In the genomic region with DNA sequence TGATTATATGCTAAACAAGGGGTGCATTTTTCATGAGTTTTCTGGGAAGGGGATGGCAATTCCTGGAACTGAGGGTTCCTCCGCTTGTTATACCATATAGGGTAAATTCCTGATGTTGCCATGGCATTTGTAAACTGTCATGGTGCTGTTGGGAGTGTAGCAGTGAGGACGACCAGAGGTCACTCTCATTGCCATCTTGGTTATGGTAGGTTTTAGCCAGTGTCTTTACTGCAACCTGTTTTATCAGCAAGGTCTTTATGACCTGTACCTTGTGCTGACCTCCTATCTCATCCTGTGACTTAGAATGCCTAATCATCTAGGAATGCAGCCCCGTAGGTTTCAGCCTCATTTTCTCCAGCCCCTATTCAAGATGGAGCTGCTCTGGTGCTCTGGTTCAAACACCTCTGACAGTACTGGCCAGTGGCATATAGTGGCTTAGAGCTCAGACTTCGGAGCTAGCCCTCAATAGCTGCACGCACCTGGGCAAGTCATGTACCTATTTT, we compare ENCODE assay signal across 1 cellular context.
TF ChIP-seq lines count a peak whose summit lies in the region.
"Not testable (repeated sequence)": the region's sequence is repeated elsewhere in the genome, so short reads cannot be mapped to it uniquely, and the experiment has no call there.

No MANE protein-coding gene starts in this region.

TF ChIP-seq in K562, 482 proteins besides CTCF, POLR2A, EP300 and RAD21 (continues in another document):
- TF ChIP-seq NFE2L1 (tag; IDR thresholded peaks at IDR 0.05; ENCODE audit: borderline replicate concordance, low read depth) (peak; percentile 41), DMBX1 (CRISPR knock-in tag; IDR thresholded peaks at IDR 0.05; ENCODE audit: borderline replicate concordance) (peak; percentile 86), ELF4 (CRISPR knock-in tag; IDR thresholded peaks at IDR 0.05) (0 out of 2 replicates have a peak, but pooled peaks have one; percentile 40), KLF6 (CRISPR knock-in tag; IDR thresholded peaks at IDR 0.05; ENCODE audit: borderline replicate concordance) (peak; percentile 85; the same call in 1 of the 2 replicates), NR4A1 (CRISPR knock-in tag; IDR thresholded peaks at IDR 0.05) (peak; percentile 92), NR4A1 (tag; IDR thresholded peaks at IDR 0.05) (peak; percentile 98), ZNF584 (CRISPR knock-in tag; IDR thresholded peaks at IDR 0.05; ENCODE audit: low read depth) (peak; percentile 85), ZNF766 (CRISPR knock-in tag; conservative IDR thresholded peaks at IDR 0.05) (peak; percentile 93), E2F3 (CRISPR knock-in tag; IDR thresholded peaks at IDR 0.05) (peak; percentile 95), DIDO1 (tag; IDR thresholded peaks at IDR 0.05; ENCODE audit: low read depth) (peak; percentile 73; the same call in 1 of the 2 replicates), SMAD4 (CRISPR knock-in tag; conservative IDR thresholded peaks at IDR 0.05) (peak; percentile 91), DDX20 (tag; IDR thresholded peaks at IDR 0.05; ENCODE audit: low read depth) (peak; percentile 85), ERF (CRISPR knock-in tag; IDR thresholded peaks at IDR 0.05) (0 out of 2 replicates have a peak, but pooled peaks have one; percentile 24), ZBTB26 (CRISPR knock-in tag; IDR thresholded peaks at IDR 0.05) (peak; percentile 14; the same call in 1 of the 2 replicates), ZNF134 (CRISPR knock-in tag; conservative IDR thresholded peaks at IDR 0.05) (peak; percentile 42; the same call in 1 of the 2 replicates), PBX2 (tag; conservative IDR thresholded peaks at IDR 0.05; ENCODE audit: low read depth) (0 out of 2 replicates have a peak, but pooled peaks have one; percentile 42), ZBTB17 (CRISPR knock-in tag; IDR thresholded peaks at IDR 0.05) (0 out of 2 replicates have a peak, but pooled peaks have one; percentile 50), BACH1 (tag; IDR thresholded peaks at IDR 0.05) (peak; percentile 91), HBP1 (CRISPR knock-in tag; IDR thresholded peaks at IDR 0.05) (peak; percentile 85; the same call in 1 of the 2 replicates), TEAD2 (tag; IDR thresholded peaks at IDR 0.05) (peak; percentile 84), ZBTB9 (CRISPR knock-in tag; IDR thresholded peaks at IDR 0.05) (peak; percentile 84; the same call in 1 of the 2 replicates), ZNF197 (CRISPR knock-in tag; IDR thresholded peaks at IDR 0.05; ENCODE audit: low read depth) (peak; percentile 95), ESRRA (IDR thresholded peaks at IDR 0.05; ENCODE audit: borderline replicate concordance, low read depth) (peak; percentile 93), PTRF (tag; IDR thresholded peaks at IDR 0.05) (peak; percentile 91), ID3 (tag; IDR thresholded peaks at IDR 0.05) (peak; percentile 91), STAT5A (IDR thresholded peaks at IDR 0.05; ENCODE audit: borderline replicate concordance, low read length) (peak; percentile 59), ZNF589 (CRISPR knock-in tag; IDR thresholded peaks at IDR 0.05; ENCODE audit: low read depth) (peak; percentile 85), HDAC8 (tag; IDR thresholded peaks at IDR 0.05) (peak; percentile 96), ZNF165 (CRISPR knock-in tag; IDR thresholded peaks at IDR 0.05; ENCODE audit: borderline replicate concordance) (peak; percentile 77; the same call in 1 of the 2 replicates), NR2C2 (tag; IDR thresholded peaks at IDR 0.05) (peak; percentile 83), ZNF239 (CRISPR knock-in tag; IDR thresholded peaks at IDR 0.05) (peak; percentile 76), ZNF668 (CRISPR knock-in tag; IDR thresholded peaks at IDR 0.05) (0 out of 2 replicates have a peak, but pooled peaks have one; percentile 36), ETV1 (tag; conservative IDR thresholded peaks at IDR 0.05; ENCODE audit: low read depth) (peak; percentile 52), TEAD1 (CRISPR knock-in tag; IDR thresholded peaks at IDR 0.05) (peak in 1 of 2 experiments; percentile 63; a peak in 2 of 4 replicates), FOXJ2 (tag; IDR thresholded peaks at IDR 0.05) (peak; percentile 89)
- TF ChIP-seq, protein P1, sequence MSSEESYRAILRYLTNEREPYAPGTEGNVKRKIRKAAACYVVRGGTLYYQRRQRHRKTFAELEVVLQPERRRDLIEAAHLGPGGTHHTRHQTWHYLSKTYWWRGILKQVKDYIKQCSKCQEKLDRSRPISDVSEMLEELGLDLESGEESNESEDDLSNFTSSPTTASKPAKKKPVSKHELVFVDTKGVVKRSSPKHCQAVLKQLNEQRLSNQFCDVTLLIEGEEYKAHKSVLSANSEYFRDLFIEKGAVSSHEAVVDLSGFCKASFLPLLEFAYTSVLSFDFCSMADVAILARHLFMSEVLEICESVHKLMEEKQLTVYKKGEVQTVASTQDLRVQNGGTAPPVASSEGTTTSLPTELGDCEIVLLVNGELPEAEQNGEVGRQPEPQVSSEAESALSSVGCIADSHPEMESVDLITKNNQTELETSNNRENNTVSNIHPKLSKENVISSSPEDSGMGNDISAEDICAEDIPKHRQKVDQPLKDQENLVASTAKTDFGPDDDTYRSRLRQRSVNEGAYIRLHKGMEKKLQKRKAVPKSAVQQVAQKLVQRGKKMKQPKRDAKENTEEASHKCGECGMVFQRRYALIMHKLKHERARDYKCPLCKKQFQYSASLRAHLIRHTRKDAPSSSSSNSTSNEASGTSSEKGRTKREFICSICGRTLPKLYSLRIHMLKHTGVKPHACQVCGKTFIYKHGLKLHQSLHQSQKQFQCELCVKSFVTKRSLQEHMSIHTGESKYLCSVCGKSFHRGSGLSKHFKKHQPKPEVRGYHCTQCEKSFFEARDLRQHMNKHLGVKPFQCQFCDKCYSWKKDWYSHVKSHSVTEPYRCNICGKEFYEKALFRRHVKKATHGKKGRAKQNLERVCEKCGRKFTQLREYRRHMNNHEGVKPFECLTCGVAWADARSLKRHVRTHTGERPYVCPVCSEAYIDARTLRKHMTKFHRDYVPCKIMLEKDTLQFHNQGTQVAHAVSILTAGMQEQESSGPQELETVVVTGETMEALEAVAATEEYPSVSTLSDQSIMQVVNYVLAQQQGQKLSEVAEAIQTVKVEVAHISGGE (CRISPR knock-in tag; IDR thresholded peaks at IDR 0.05) = peak in 1 of 3 experiments; percentile 71; a peak in 2 of 6 replicates
- TF ChIP-seq, protein P2, sequence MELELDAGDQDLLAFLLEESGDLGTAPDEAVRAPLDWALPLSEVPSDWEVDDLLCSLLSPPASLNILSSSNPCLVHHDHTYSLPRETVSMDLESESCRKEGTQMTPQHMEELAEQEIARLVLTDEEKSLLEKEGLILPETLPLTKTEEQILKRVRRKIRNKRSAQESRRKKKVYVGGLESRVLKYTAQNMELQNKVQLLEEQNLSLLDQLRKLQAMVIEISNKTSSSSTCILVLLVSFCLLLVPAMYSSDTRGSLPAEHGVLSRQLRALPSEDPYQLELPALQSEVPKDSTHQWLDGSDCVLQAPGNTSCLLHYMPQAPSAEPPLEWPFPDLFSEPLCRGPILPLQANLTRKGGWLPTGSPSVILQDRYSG (tag; conservative IDR thresholded peaks at IDR 0.05; ENCODE audit: low read depth) = peak; percentile 98
- TF ChIP-seq, protein P3, sequence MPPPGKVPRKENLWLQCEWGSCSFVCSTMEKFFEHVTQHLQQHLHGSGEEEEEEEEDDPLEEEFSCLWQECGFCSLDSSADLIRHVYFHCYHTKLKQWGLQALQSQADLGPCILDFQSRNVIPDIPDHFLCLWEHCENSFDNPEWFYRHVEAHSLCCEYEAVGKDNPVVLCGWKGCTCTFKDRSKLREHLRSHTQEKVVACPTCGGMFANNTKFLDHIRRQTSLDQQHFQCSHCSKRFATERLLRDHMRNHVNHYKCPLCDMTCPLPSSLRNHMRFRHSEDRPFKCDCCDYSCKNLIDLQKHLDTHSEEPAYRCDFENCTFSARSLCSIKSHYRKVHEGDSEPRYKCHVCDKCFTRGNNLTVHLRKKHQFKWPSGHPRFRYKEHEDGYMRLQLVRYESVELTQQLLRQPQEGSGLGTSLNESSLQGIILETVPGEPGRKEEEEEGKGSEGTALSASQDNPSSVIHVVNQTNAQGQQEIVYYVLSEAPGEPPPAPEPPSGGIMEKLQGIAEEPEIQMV (tag; conservative IDR thresholded peaks at IDR 0.05; ENCODE audit: low read depth) = peak; percentile 73; the same call in 1 of the 2 replicates
- TF ChIP-seq PBX2 (CRISPR knock-in tag; IDR thresholded peaks at IDR 0.05; ENCODE audit: low read depth); ID3 (CRISPR knock-in tag; IDR thresholded peaks at IDR 0.05); NR2C2 (CRISPR knock-in tag; IDR thresholded peaks at IDR 0.05): not testable (repeated sequence)
- TF ChIP-seq, protein P4, sequence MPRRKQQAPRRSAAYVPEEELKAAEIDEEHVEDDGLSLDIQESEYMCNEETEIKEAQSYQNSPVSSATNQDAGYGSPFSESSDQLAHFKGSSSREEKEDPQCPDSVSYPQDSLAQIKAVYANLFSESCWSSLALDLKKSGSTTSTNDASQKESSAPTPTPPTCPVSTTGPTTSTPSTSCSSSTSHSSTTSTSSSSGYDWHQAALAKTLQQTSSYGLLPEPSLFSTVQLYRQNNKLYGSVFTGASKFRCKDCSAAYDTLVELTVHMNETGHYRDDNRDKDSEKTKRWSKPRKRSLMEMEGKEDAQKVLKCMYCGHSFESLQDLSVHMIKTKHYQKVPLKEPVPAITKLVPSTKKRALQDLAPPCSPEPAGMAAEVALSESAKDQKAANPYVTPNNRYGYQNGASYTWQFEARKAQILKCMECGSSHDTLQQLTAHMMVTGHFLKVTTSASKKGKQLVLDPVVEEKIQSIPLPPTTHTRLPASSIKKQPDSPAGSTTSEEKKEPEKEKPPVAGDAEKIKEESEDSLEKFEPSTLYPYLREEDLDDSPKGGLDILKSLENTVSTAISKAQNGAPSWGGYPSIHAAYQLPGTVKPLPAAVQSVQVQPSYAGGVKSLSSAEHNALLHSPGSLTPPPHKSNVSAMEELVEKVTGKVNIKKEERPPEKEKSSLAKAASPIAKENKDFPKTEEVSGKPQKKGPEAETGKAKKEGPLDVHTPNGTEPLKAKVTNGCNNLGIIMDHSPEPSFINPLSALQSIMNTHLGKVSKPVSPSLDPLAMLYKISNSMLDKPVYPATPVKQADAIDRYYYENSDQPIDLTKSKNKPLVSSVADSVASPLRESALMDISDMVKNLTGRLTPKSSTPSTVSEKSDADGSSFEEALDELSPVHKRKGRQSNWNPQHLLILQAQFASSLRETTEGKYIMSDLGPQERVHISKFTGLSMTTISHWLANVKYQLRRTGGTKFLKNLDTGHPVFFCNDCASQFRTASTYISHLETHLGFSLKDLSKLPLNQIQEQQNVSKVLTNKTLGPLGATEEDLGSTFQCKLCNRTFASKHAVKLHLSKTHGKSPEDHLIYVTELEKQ (CRISPR knock-in tag; IDR thresholded peaks at IDR 0.05) = peak; percentile 72; the same call in 1 of the 2 replicates
